In the genomic region with DNA sequence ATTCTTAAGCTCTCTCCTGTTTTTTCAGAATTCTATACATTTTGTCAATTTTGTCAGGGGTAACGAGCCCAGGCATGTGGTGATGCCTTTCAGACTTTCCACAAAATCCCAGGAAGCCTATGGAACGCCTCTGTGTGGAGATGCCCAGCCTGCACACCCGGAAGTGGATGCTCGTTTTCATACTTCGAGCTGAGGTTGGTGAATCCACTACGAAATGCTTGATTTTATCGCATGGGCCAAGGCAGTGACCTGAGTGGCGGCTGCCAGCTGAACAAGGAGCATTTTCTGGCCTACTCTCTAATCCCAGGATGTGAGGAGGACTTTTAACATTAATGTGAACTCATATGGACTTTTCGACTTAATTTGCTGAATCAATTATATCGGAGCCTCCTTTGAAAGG, we compare ENCODE assay signal across 22 cellular contexts.
"Had no signal": no experiment of that assay in that cellular context is flagged by ENCODE, and none has a peak within 500 bp of the region (broad histone marks: within the 10 kb centered on the region; RNA-seq: fewer than 3 reads in every experiment).

No MANE protein-coding gene starts in this region.

- ATAC-seq: heart right ventricle; left cardiac atrium; left lung; naive thymus-derived CD8-positive, alpha-beta T cell; stimulated activated naive CD8-positive, alpha-beta T cell treated with anti-CD3 and anti-CD28 coated beads, Interleukin-15, Interleukin-2, amounts not matched to agents 100 U/mL and 50 U/mL, for 24 hours had no signal

- H3K36me3 ChIP-seq: colonic mucosa, esophagus squamous epithelium, heart right ventricle, left lung, neutrophil, spleen, thoracic aorta, tibial nerve, upper lobe of right lung, uterus had no signal

- H2AFZ ChIP-seq: parathyroid adenoma had no signal

- H3K27me3 ChIP-seq: colonic mucosa, neutrophil, tibial nerve, uterus had no signal

- H3K4me3 ChIP-seq: colonic mucosa, esophagus squamous epithelium, heart right ventricle, left lung, skin epidermis, spleen, thoracic aorta, tibial nerve, upper lobe of right lung, uterus had no signal

- DNase-seq: colonic mucosa; effector memory CD4-positive, alpha-beta T cell; esophagus squamous epithelium; foreskin melanocyte; glutamatergic neuron; heart right ventricle; hippocampal formation; left cardiac atrium; left lung; naive thymus-derived CD8-positive, alpha-beta T cell; nephron progenitor cell; spleen; stimulated activated CD4-positive, alpha-beta T cell treated with anti-CD3 and anti-CD28 coated beads, Interleukin-4, amount 100 ng/mL, for 4 hours; stimulated activated naive CD8-positive, alpha-beta T cell treated with anti-CD3 and anti-CD28 coated beads, Interleukin-15, Interleukin-2, amounts not matched to agents 100 U/mL and 50 U/mL, for 24 hours; substantia nigra; upper lobe of right lung; uterus had no signal

- H3K9me3 ChIP-seq: colonic mucosa, esophagus squamous epithelium, left lung, neutrophil, spleen, thoracic aorta, tibial nerve, upper lobe of right lung, uterus had no signal

- H3K27ac ChIP-seq: colonic mucosa, esophagus squamous epithelium, heart right ventricle, left lung, neutrophil, parathyroid adenoma, skin epidermis, spleen, thoracic aorta, tibial nerve, upper lobe of right lung, uterus had no signal

- H3K4me1 ChIP-seq: colonic mucosa, esophagus squamous epithelium, heart right ventricle, left lung, parathyroid adenoma, spleen, tibial nerve, upper lobe of right lung, uterus had no signal

- H3K9ac ChIP-seq: parathyroid adenoma had no signal
